Comparison of ENCODE assay signal across 1 cellular context in genomic region chr10:30437039-30437781, GRCh38.
TF ChIP-seq lines count a peak whose summit lies in the region.

No MANE protein-coding gene starts in this region.

TF ChIP-seq in K562, 482 proteins besides CTCF, POLR2A, EP300 and RAD21 (continued from another document and continues in another):
- no peak for TF ChIP-seq THRA (IDR thresholded peaks at IDR 0.05)
- no peak for TF ChIP-seq CUX1 (CRISPR knock-in tag; IDR thresholded peaks at IDR 0.05)
- TF ChIP-seq CGGBP1 (CRISPR knock-in tag; IDR thresholded peaks at IDR 0.05): no peak
- no peak; the same call in 1 of the 2 replicates for TF ChIP-seq BHLHE40 (IDR thresholded peaks at IDR 0.05; ENCODE audit: low read length)
- TF ChIP-seq CEBPB (tag; IDR thresholded peaks at IDR 0.05): peak; percentile 30; the same call in 1 of the 2 replicates
- TF ChIP-seq ZNF121 (CRISPR knock-in tag; conservative IDR thresholded peaks at IDR 0.05): no peak
- peak; percentile 97 for TF ChIP-seq LEF1 (IDR thresholded peaks at IDR 0.05)
- no peak for TF ChIP-seq ZBTB11 (CRISPR knock-in tag; IDR thresholded peaks at IDR 0.05)
- TF ChIP-seq E2F8 (IDR thresholded peaks at IDR 0.05; ENCODE audit: low read depth, partially characterized antibody): peak; percentile 36
- peak; percentile 91 for TF ChIP-seq HDAC3 (IDR thresholded peaks at IDR 0.05; ENCODE audit: borderline replicate concordance, partially characterized antibody)
- peak; percentile 52; the same call in 1 of the 2 replicates for TF ChIP-seq ZNF232 (CRISPR knock-in tag; IDR thresholded peaks at IDR 0.05)
- TF ChIP-seq U2AF2 (optimal IDR thresholded peaks at IDR 0.05; ENCODE audit: low read depth, low read length): no peak
- no peak for TF ChIP-seq ZBTB49 (CRISPR knock-in tag; IDR thresholded peaks at IDR 0.05; ENCODE audit: borderline replicate concordance)
- no peak for TF ChIP-seq ZNF143 (CRISPR knock-in tag; IDR thresholded peaks at IDR 0.05)
- no peak for TF ChIP-seq CEBPG (CRISPR knock-in tag; IDR thresholded peaks at IDR 0.05)
- TF ChIP-seq CEBPG (tag; conservative IDR thresholded peaks at IDR 0.05 in 1 of 2, IDR thresholded peaks at IDR 0.05 in 1 of 2): no peak
- peak; percentile 23 to 42; a peak in 2 of 4 replicates for TF ChIP-seq NRF1 (conservative IDR thresholded peaks at IDR 0.05 in 1 of 2, IDR thresholded peaks at IDR 0.05 in 1 of 2)
- TF ChIP-seq POLR2AphosphoS5 (IDR thresholded peaks at IDR 0.05; ENCODE audit: control insufficient read depth, insufficient read depth, low read depth, low read length): peak; percentile 85
- no peak for TF ChIP-seq CCAR2 (IDR thresholded peaks at IDR 0.05; ENCODE audit: low read depth, low read length)
- TF ChIP-seq TRIM25 (IDR thresholded peaks at IDR 0.05; ENCODE audit: borderline replicate concordance): no peak
- TF ChIP-seq PRDM10 (IDR thresholded peaks at IDR 0.05; ENCODE audit: partially characterized antibody): no peak
- TF ChIP-seq ZSCAN29 (IDR thresholded peaks at IDR 0.05): no peak
- TF ChIP-seq ZNF668 (CRISPR knock-in tag; IDR thresholded peaks at IDR 0.05): no peak
- TF ChIP-seq PML (IDR thresholded peaks at IDR 0.05; ENCODE audit: low read length): peak; percentile 93
- peak; percentile 95 for TF ChIP-seq RBM25 (IDR thresholded peaks at IDR 0.05; ENCODE audit: low read depth, low read length, severe bottlenecking)
- no peak for TF ChIP-seq RFX1 (IDR thresholded peaks at IDR 0.05)
- 0 out of 2 replicates have a peak, but pooled peaks have one; percentile 21 for TF ChIP-seq TARDBP (IDR thresholded peaks at IDR 0.05)
- TF ChIP-seq SRSF9 (IDR thresholded peaks at IDR 0.05; ENCODE audit: borderline replicate concordance, low read depth, low read length): no peak
- no peak for TF ChIP-seq CTCFL (IDR thresholded peaks at IDR 0.05; ENCODE audit: borderline replicate concordance, insufficient read depth, low read depth, low read length, poor library complexity, severe bottlenecking)
- no peak for TF ChIP-seq SAP30 (IDR thresholded peaks at IDR 0.05; ENCODE audit: borderline replicate concordance, insufficient read depth, low read depth, low read length, poor library complexity, severe bottlenecking)
- no peak for TF ChIP-seq ZNF76 (CRISPR knock-in tag; IDR thresholded peaks at IDR 0.05; ENCODE audit: borderline replicate concordance)
- TF ChIP-seq RBM39 (optimal IDR thresholded peaks at IDR 0.05; ENCODE audit: low read depth, low read length): no peak
- TF ChIP-seq ZBTB1 (CRISPR knock-in tag; IDR thresholded peaks at IDR 0.05; ENCODE audit: borderline replicate concordance, low read depth): no peak
